Comparison of ENCODE assay signal across 30 cellular contexts in the genomic region with DNA sequence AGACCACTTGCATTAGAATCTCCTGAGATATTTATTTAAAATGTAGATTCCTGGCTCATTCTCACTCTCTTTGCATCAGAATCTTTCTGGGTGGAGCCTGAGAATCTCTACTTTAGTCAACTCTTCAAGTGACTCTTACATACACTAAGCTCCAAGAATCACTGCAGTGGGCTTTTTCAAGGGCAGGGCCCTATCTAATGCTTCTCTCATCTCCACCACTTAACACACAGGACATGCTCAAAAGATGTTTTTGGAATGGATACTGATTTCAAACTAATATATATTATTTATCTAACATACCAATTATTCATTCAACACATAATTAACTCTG.
A peak's percentile ranks its signal among the peaks of the same experiment; 100 is the strongest.
DNase-seq lines count a peak whose midpoint lies in the region; ATAC-seq and TF ChIP-seq lines count a peak whose summit lies in the region.
"Had no signal": no experiment of that assay in that cellular context is flagged by ENCODE, and none has a peak within 500 bp of the region (broad histone marks: within the 10 kb centered on the region; RNA-seq: fewer than 3 reads in every experiment).

No MANE protein-coding gene starts in this region.

- TF ChIP-seq CTCF in SK-N-SH (IDR thresholded peaks at IDR 0.05), result no peak
- no peak for TF ChIP-seq CTCF in GM23338 (conservative IDR thresholded peaks at IDR 0.05; ENCODE audit: low read depth in 2 of 2)
- TF ChIP-seq CTCF in WTC11 (IDR thresholded peaks at IDR 0.05), result no peak

- H3K27ac ChIP-seq in SK-N-SH (ENCODE audit: low read depth in 2 of 2, low read length in 1 of 2) (peak overlapping the region; percentile 78 to 95; a peak in 3 of 4 replicates), GM23338 (ENCODE audit: low read depth) (no peak overlapping the region)
- H3K27ac ChIP-seq: 22Rv1; A549; BLaER1; BLaER1 treated with 17β-estradiol and CSF1 and Interleukin-3, amounts not matched to agents 10 nM and 100 nM; C4-2B had no signal

- H3K4me1 ChIP-seq in SK-N-SH (ENCODE audit: control insufficient read depth in 1 of 2, insufficient read depth in 2 of 2, low read depth in 1 of 2, low read length in 1 of 2) (peaks cover 8 to 30% of the 10 kb centered on the region in 2 experiments; a peak in 2 of 4 replicates), GM23338 (ENCODE audit: insufficient read depth) (peaks cover 35% of the 10 kb centered on the region)
- H3K4me1 ChIP-seq: A549, BLaER1, Caco-2 had no signal

- H3K27ac Mint-ChIP-seq in GM23338, result no peak overlapping the region
- no peak overlapping the region for H3K27ac Mint-ChIP-seq in WTC11
- H3K27ac Mint-ChIP-seq: B cell; CD14-positive monocyte; CD4-positive, alpha-beta memory T cell; CD4-positive, alpha-beta T cell; CD4-positive, CD25-positive, alpha-beta regulatory T cell; CD8-positive, alpha-beta memory T cell; CD8-positive, alpha-beta T cell had no signal

- no peaks in the 10 kb centered on the region for H3K9me2 ChIP-seq in SK-N-SH
- no peaks in the 10 kb centered on the region; the same call in 1 of the 2 replicates for H3K9me2 ChIP-seq in GM23338 (ENCODE audit: insufficient read depth)

- TF ChIP-seq RAD21 in SK-N-SH (IDR thresholded peaks at IDR 0.05; ENCODE audit: low read length), result no peak

- H4K20me1 ChIP-seq in SK-N-SH (ENCODE audit: insufficient read depth) (no peaks in the 10 kb centered on the region), GM23338 (replicated peaks; ENCODE audit: insufficient read depth) (no peaks in the 10 kb centered on the region)
- H4K20me1 ChIP-seq: BLaER1; BLaER1 treated with 17β-estradiol and CSF1 and Interleukin-3, amounts not matched to agents 10 nM and 100 nM had no signal

- no peak overlapping the region for H2AFZ ChIP-seq in SK-N-SH (ENCODE audit: low read depth)
- no peak overlapping the region for H2AFZ ChIP-seq in GM23338

- DNase-seq in SK-N-SH, result no peak
- no peak for DNase-seq in GM23338 (ENCODE audit: low spot score)
- DNase-seq in WTC11 (ENCODE audit: low spot score), result no peak
- no peak for DNase-seq in erythroblast (lab: John Stamatoyannopoulos, UW)
- DNase-seq: 8988T; ACHN; AML-193; BE2C; C1 segment of cervical spinal cord; Caco-2; Calu3; CD4-positive, alpha-beta memory T cell; CD4-positive, alpha-beta T cell; CD4-positive, CD25-positive, alpha-beta regulatory T cell; CD8-positive, alpha-beta memory T cell; CD8-positive, alpha-beta T cell; DMS 273 treated with DMSO at 0.1 percent for 48 hours; DMS153; DMS53; DND-41; EL had no signal

- CTCF ChIA-PET in SK-N-SH (lab: Yijun Ruan, JAX), result interaction anchor here (1.4 kb wide), 1 partner anchor 337 kb away, joined by 3 read pairs; no protein-coding TSS in a partner anchor
- CTCF ChIA-PET in WTC11 (lab: Charles Lee), result no interaction called here

- no peak overlapping the region for H3K4me3 ChIP-seq in SK-N-SH (ENCODE audit: low read depth in 2 of 2, low read length in 1 of 2)
- no peak overlapping the region for H3K4me3 ChIP-seq in GM23338
- H3K4me3 ChIP-seq: A549; BLaER1; BLaER1 treated with 17β-estradiol and CSF1 and Interleukin-3, amounts not matched to agents 10 nM and 100 nM had no signal

- H3K4me2 ChIP-seq in SK-N-SH, result no peak overlapping the region
- H3K4me2 ChIP-seq in GM23338, result peak overlapping the region; percentile 45
- H3K4me2 ChIP-seq: A549; BLaER1; BLaER1 treated with 17β-estradiol and CSF1 and Interleukin-3, amounts not matched to agents 10 nM and 100 nM had no signal

- H3F3A ChIP-seq in SK-N-SH (replicated peaks; ENCODE audit: insufficient read depth) (peaks cover 11% of the 10 kb centered on the region), GM23338 (replicated peaks; ENCODE audit: low read depth) (no peaks in the 10 kb centered on the region)

- H3K79me2 ChIP-seq in SK-N-SH (ENCODE audit: insufficient read depth) (no peaks in the 10 kb centered on the region), GM23338 (replicated peaks; ENCODE audit: insufficient read depth) (no peaks in the 10 kb centered on the region)

- POLR2A ChIA-PET in SK-N-SH (lab: Yijun Ruan, JAX), result no interaction called here
- POLR2A ChIA-PET in WTC11 (lab: Charles Lee), result no interaction called here

- H3K9me3 Mint-ChIP-seq in GM23338 (no peaks in the 10 kb centered on the region; the same call in 2 of the 3 replicates), WTC11 (no peaks in the 10 kb centered on the region)
- H3K9me3 Mint-ChIP-seq: CD4-positive, alpha-beta memory T cell; CD4-positive, alpha-beta T cell; CD4-positive, CD25-positive, alpha-beta regulatory T cell; CD8-positive, alpha-beta memory T cell; CD8-positive, alpha-beta T cell had no signal

- ATAC-seq in SK-N-SH treated with all-trans-retinoic acid at 6 μM for 48 hours, result no peak
- ATAC-seq in GM23338, result peak; percentile 50; the same call in 1 of the 3 replicates
- peak; percentile 84 for ATAC-seq in WTC11
- no peak for ATAC-seq in GM19395 (IDR thresholded peaks at IDR 0.05; ENCODE audit: unreplicated experiment)
- ATAC-seq: A549; CD8-positive, alpha-beta T cell had no signal

- TF ChIP-seq POLR2A in erythroblast (IDR thresholded peaks at IDR 0.05; ENCODE audit: low read length), result no peak

- H3K27me3 Mint-ChIP-seq in GM23338 (ENCODE audit: insufficient read depth, low read depth, poor library complexity) (peaks cover 2% of the 10 kb centered on the region), WTC11 (ENCODE audit: low read depth) (peaks cover 40% of the 10 kb centered on the region)

- H3K4me3 Mint-ChIP-seq in GM23338, result no peak overlapping the region
- no peak overlapping the region for H3K4me3 Mint-ChIP-seq in WTC11
- H3K4me3 Mint-ChIP-seq: B cell; CD14-positive monocyte; CD4-positive, alpha-beta memory T cell; CD4-positive, alpha-beta T cell; CD4-positive, CD25-positive, alpha-beta regulatory T cell; CD8-positive, alpha-beta memory T cell; CD8-positive, alpha-beta T cell had no signal

- no peak overlapping the region for H3K9ac ChIP-seq in SK-N-SH
- H3K9ac ChIP-seq: BLaER1; BLaER1 treated with 17β-estradiol and CSF1 and Interleukin-3, amounts not matched to agents 10 nM and 100 nM had no signal

- H3K9me3 ChIP-seq in SK-N-SH, result no peaks in the 10 kb centered on the region
- H3K9me3 ChIP-seq: A549; BE2C; BLaER1; BLaER1 treated with 17β-estradiol and CSF1 and Interleukin-3, amounts not matched to agents 10 nM and 100 nM; Caco-2 had no signal

- H3K27me3 ChIP-seq in SK-N-SH (ENCODE audit: insufficient read depth) (no peaks in the 10 kb centered on the region), GM23338 (ENCODE audit: insufficient read depth) (no peaks in the 10 kb centered on the region)
- H3K27me3 ChIP-seq: BE2C; BLaER1; BLaER1 treated with 17β-estradiol and CSF1 and Interleukin-3, amounts not matched to agents 10 nM and 100 nM had no signal

- TF ChIP-seq EP300 in SK-N-SH (IDR thresholded peaks at IDR 0.05; ENCODE audit: borderline replicate concordance in 1 of 2, low read depth in 1 of 2, low read length in 1 of 2), result no peak

- H3K4me1 Mint-ChIP-seq in GM23338 (peaks cover 23% of the 10 kb centered on the region), WTC11 (peaks cover 33% of the 10 kb centered on the region)
- H3K4me1 Mint-ChIP-seq: B cell; CD14-positive monocyte; CD4-positive, alpha-beta memory T cell; CD4-positive, CD25-positive, alpha-beta regulatory T cell; CD8-positive, alpha-beta memory T cell had no signal

- H3K36me3 ChIP-seq in SK-N-SH (replicated peaks in 1 of 2; ENCODE audit: control insufficient read depth in 1 of 2, insufficient read depth in 2 of 2, low read length in 1 of 2) (no peaks in the 10 kb centered on the region), GM23338 (ENCODE audit: insufficient read depth) (no peaks in the 10 kb centered on the region)
- H3K36me3 ChIP-seq: BE2C; BLaER1; BLaER1 treated with 17β-estradiol and CSF1 and Interleukin-3, amounts not matched to agents 10 nM and 100 nM had no signal

- H3K36me3 Mint-ChIP-seq in GM23338 (ENCODE audit: low read depth), result no peaks in the 10 kb centered on the region; the same call in 2 of the 3 replicates
- no peaks in the 10 kb centered on the region for H3K36me3 Mint-ChIP-seq in WTC11
- H3K36me3 Mint-ChIP-seq: CD14-positive monocyte; CD4-positive, alpha-beta memory T cell; CD4-positive, CD25-positive, alpha-beta regulatory T cell; CD8-positive, alpha-beta memory T cell; CD8-positive, alpha-beta T cell had no signal

TF ChIP-seq in SK-N-SH, 30 proteins besides CTCF, POLR2A, EP300 and RAD21 (continues in another document):
- TF ChIP-seq RXRA (IDR thresholded peaks at IDR 0.05; ENCODE audit: borderline replicate concordance, low read depth) (no peak), EZH2phosphoT487 (IDR thresholded peaks at IDR 0.05; ENCODE audit: borderline replicate concordance, low read depth) (no peak)

TF ChIP-seq in SK-N-SH treated with all-trans-retinoic acid at 6 μM for 48 hours, 23 proteins besides CTCF, POLR2A, EP300 and RAD21 (continues in another document):
- TF ChIP-seq ARNTL (CRISPR knock-in tag; IDR thresholded peaks at IDR 0.05; ENCODE audit: borderline replicate concordance, low read depth) (no peak), SNAI2 (CRISPR knock-in tag; IDR thresholded peaks at IDR 0.05) (no peak)

TF ChIP-seq in GM23338, 12 proteins besides CTCF, POLR2A, EP300 and RAD21 (continues in another document):
- TF ChIP-seq EZH2phosphoT487 (IDR thresholded peaks at IDR 0.05; ENCODE audit: unreplicated experiment) (no peak), STAT1 (IDR thresholded peaks at IDR 0.05; ENCODE audit: unreplicated experiment) (no peak), CREB1 (CRISPR knock-in tag; IDR thresholded peaks at IDR 0.05; ENCODE audit: low read depth) (no peak)

TF ChIP-seq in WTC11, 78 proteins besides CTCF, POLR2A, EP300 and RAD21:
- no peak for TF ChIP-seq ZNF396 (CRISPR knock-in tag; IDR thresholded peaks at IDR 0.05; ENCODE audit: borderline replicate concordance)
- TF ChIP-seq, protein P1, sequence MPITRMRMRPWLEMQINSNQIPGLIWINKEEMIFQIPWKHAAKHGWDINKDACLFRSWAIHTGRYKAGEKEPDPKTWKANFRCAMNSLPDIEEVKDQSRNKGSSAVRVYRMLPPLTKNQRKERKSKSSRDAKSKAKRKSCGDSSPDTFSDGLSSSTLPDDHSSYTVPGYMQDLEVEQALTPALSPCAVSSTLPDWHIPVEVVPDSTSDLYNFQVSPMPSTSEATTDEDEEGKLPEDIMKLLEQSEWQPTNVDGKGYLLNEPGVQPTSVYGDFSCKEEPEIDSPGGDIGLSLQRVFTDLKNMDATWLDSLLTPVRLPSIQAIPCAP (CRISPR knock-in tag; IDR thresholded peaks at IDR 0.05), result no peak
- TF ChIP-seq SOX15 (CRISPR knock-in tag; IDR thresholded peaks at IDR 0.05), result no peak
- TF ChIP-seq, protein P2, sequence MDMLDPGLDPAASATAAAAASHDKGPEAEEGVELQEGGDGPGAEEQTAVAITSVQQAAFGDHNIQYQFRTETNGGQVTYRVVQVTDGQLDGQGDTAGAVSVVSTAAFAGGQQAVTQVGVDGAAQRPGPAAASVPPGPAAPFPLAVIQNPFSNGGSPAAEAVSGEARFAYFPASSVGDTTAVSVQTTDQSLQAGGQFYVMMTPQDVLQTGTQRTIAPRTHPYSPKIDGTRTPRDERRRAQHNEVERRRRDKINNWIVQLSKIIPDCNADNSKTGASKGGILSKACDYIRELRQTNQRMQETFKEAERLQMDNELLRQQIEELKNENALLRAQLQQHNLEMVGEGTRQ (CRISPR knock-in tag; IDR thresholded peaks at IDR 0.05), result no peak

Comparison
In these comparisons a context has a peak if more than half of its experiments do, and no peak if none do; other contexts are left out.
1. ATAC-seq: peak in GM23338 (single experiment) and WTC11 (single experiment); none in SK-N-SH treated with all-trans-retinoic acid at 6 μM for 48 hours (single experiment) and GM19395 (single experiment).